Comparison of ENCODE assay signal across 7 cellular contexts in the genomic region with DNA sequence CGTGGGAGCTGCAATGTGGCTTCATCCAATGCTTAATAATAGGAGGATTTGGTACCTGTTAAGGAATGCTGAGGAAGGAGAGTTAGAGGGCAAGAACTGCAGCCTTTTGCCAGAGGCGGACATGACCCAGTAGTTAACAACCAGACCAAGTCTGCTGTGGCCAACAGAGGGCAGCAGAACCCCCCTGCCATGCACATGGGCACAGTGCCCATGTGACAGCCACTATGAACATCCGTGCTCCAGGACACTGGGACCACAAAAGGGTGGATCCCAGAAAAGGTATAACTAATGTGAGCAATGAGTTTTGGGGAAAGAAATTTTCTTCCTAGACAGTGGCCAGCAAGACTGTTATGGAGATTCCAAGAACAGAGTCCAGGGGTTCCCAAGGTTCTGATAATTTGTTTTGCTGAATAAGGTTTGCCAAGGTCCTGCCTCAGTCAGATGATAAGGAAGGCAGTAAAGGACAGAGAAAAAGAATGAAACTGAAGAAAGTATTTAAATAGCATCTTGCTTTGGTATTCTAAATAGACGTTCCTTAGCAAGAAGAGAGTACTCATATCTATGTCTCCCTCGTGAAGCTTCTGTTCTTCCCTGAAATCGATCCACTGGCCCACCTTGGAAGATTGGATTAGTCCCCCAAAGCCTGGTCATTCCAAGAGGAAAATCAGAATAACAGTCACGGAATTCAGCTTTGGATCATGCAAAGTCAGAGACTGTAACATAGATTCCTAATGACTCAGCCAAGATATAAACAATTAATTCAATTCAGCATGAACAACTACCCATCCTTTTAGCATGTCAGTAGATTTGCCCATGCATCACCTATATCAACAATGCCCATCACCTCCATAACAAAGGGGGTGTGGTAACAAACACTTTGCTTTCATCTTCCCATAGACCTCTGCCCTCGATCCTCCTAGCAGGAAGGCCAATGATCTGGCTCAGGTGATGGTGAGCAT. TPM values are rescaled to one million over a fixed set of nuclear protein-coding genes. Genes with fewer than 3 reads are reported as not detected.
DNase-seq lines count a peak whose midpoint lies in the region; ATAC-seq and TF ChIP-seq lines count a peak whose summit lies in the region.

No MANE protein-coding gene starts in this region.

- H3K4me1 ChIP-seq in Peyer's patch (no peaks in the 10 kb centered on the region), heart left ventricle (peaks cover 0 to 7% (median 0%) of the 10 kb centered on the region in 12 donors)

- H3K4me3 ChIP-seq in Peyer's patch: no peak overlapping the region
- no peak overlapping the region for H3K4me3 ChIP-seq in heart left ventricle

- TF ChIP-seq POLR2A in Peyer's patch (IDR thresholded peaks at IDR 0.05) (no peak), heart left ventricle (IDR thresholded peaks at IDR 0.05) (no peak)

- H3K9me3 ChIP-seq in Peyer's patch (no peaks in the 10 kb centered on the region), heart left ventricle (no peaks in the 10 kb centered on the region)

- H3K9me3 Mint-ChIP-seq in activated naive CD4-positive, alpha-beta T cell treated with anti-CD3 and anti-CD28 coated beads, Interleukin-2, amount 10 ng/mL, durations not matched to agents 7 days and 5 days: no peaks in the 10 kb centered on the region

- peak; percentile 62 for DNase-seq in ELF-1 (ENCODE audit: low read depth, low spot score)
- peak; percentile 69 for DNase-seq in HEK293T (ENCODE audit: extremely low spot score)
- peak; percentile 21 to 80 (median 79) for DNase-seq in Peyer's patch
- DNase-seq in activated naive CD4-positive, alpha-beta T cell treated with anti-CD3 and anti-CD28 coated beads, Interleukin-2, amount 10 ng/mL, durations not matched to agents 7 days and 5 days: peak; percentile 61
- DNase-seq in heart left ventricle: peak; percentile 22 to 69 (median 47)
- DNase-seq in sciatic nerve (ENCODE audit: low spot score): peak; percentile 77

- H3K27me3 ChIP-seq in Peyer's patch (no peaks in the 10 kb centered on the region), heart left ventricle (peaks cover 0 to 17% (median 0%) of the 10 kb centered on the region in 9 donors)

- H3K36me3 Mint-ChIP-seq in activated naive CD4-positive, alpha-beta T cell treated with anti-CD3 and anti-CD28 coated beads, Interleukin-2, amount 10 ng/mL, durations not matched to agents 7 days and 5 days: no peaks in the 10 kb centered on the region

- H3K36me3 ChIP-seq in Peyer's patch (no peaks in the 10 kb centered on the region), heart left ventricle (no peaks in the 10 kb centered on the region)

- 54 to 63% (median 57%) methylated on average over 8 of the region's 8 CpGs for WGBS in heart left ventricle, 4 donors

- TF ChIP-seq CTCF in Peyer's patch (IDR thresholded peaks at IDR 0.05) (peak in 4 of 6 experiments; percentile 51 to 68 (median 60)), heart left ventricle (IDR thresholded peaks at IDR 0.05) (peak; percentile 47 to 70 (median 59))

- H3K4me3 Mint-ChIP-seq in activated naive CD4-positive, alpha-beta T cell treated with anti-CD3 and anti-CD28 coated beads, Interleukin-2, amount 10 ng/mL, durations not matched to agents 7 days and 5 days: no peak overlapping the region

- peaks cover 21% of the 10 kb centered on the region for H3K27me3 Mint-ChIP-seq in activated naive CD4-positive, alpha-beta T cell treated with anti-CD3 and anti-CD28 coated beads, Interleukin-2, amount 10 ng/mL, durations not matched to agents 7 days and 5 days

- POLR2A ChIA-PET in HEK293T (lab: Yijun Ruan, JAX): interaction anchor here (1.3 kb wide), 1 partner anchor 111 kb away, joined by 4 read pairs; the partner anchor contains the start of gene FRA10AC1

- CTCF ChIA-PET in HEK293T (lab: Yijun Ruan, JAX): interaction anchor here (0.6 to 4.4 kb wide), 4 partner anchors 10 to 110 kb away, joined by 3 to 97 read pairs (median 4); no protein-coding TSS in a partner anchor
- CTCF ChIA-PET in activated naive CD4-positive, alpha-beta T cell treated with anti-CD3 and anti-CD28 coated beads, Interleukin-2, amount 10 ng/mL, durations not matched to agents 7 days and 5 days (lab: Charles Lee): interaction anchor here (0.7 to 1.1 kb wide), 4 partner anchors 35 to 506 kb away, joined by 3 read pairs; partner anchors contain the start of gene FRA10AC1

- H3K4me1 Mint-ChIP-seq in activated naive CD4-positive, alpha-beta T cell treated with anti-CD3 and anti-CD28 coated beads, Interleukin-2, amount 10 ng/mL, durations not matched to agents 7 days and 5 days: no peaks in the 10 kb centered on the region

- peak; percentile 50 to 92 (median 86) for ATAC-seq in heart left ventricle
- ATAC-seq in sciatic nerve: peak; percentile 54
- ATAC-seq in GM21723 (IDR thresholded peaks at IDR 0.05; ENCODE audit: unreplicated experiment): no peak

- intact Hi-C loops in heart left ventricle (cut with DNase I): loop anchor here in 5 of 10 donors (2.0 to 10.0 kb wide), 5 partner anchors 66 to 259 kb away; partner anchors contain the start of gene FRA10AC1 (in 3 of the 5)
- intact Hi-C loops in sciatic nerve (cut with DNase I): no loop called here

- H3K27ac Mint-ChIP-seq in activated naive CD4-positive, alpha-beta T cell treated with anti-CD3 and anti-CD28 coated beads, Interleukin-2, amount 10 ng/mL, durations not matched to agents 7 days and 5 days: no peak overlapping the region

- H3K27ac ChIP-seq in Peyer's patch (peak overlapping the region in 1 of 4 donors; percentile 19), heart left ventricle (no peak overlapping the region)

TF ChIP-seq in HEK293T, 16 proteins besides CTCF, POLR2A, EP300 and RAD21:
- TF ChIP-seq SUZ12 (IDR thresholded peaks at IDR 0.05) (no peak), BHLHE40 (IDR thresholded peaks at IDR 0.05; ENCODE audit: borderline replicate concordance) (no peak), ELF4 (IDR thresholded peaks at IDR 0.05) (no peak), CTBP1 (IDR thresholded peaks at IDR 0.05; ENCODE audit: borderline replicate concordance) (no peak), SP1 (IDR thresholded peaks at IDR 0.05) (no peak), TARDBP (IDR thresholded peaks at IDR 0.05) (no peak), L3MBTL2 (conservative IDR thresholded peaks at IDR 0.05) (no peak), ARNT (IDR thresholded peaks at IDR 0.05) (no peak), HDGF (IDR thresholded peaks at IDR 0.05; ENCODE audit: borderline replicate concordance) (no peak), FOXM1 (IDR thresholded peaks at IDR 0.05; ENCODE audit: borderline replicate concordance) (no peak), LEF1 (IDR thresholded peaks at IDR 0.05; ENCODE audit: borderline replicate concordance) (no peak), NFRKB (IDR thresholded peaks at IDR 0.05) (no peak), FOXA1 (IDR thresholded peaks at IDR 0.05) (no peak), FOXK2 (IDR thresholded peaks at IDR 0.05) (no peak), ZNF384 (IDR thresholded peaks at IDR 0.05) (no peak)
- TF ChIP-seq, protein P1, sequence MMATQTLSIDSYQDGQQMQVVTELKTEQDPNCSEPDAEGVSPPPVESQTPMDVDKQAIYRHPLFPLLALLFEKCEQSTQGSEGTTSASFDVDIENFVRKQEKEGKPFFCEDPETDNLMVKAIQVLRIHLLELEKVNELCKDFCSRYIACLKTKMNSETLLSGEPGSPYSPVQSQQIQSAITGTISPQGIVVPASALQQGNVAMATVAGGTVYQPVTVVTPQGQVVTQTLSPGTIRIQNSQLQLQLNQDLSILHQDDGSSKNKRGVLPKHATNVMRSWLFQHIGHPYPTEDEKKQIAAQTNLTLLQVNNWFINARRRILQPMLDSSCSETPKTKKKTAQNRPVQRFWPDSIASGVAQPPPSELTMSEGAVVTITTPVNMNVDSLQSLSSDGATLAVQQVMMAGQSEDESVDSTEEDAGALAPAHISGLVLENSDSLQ (IDR thresholded peaks at IDR 0.05): no peak

RNA-seq across cellular contexts. Expression of gene LGI1, which starts 56.0 kb away (rescaled TPM):
- total RNA-seq in Peyer's patch: 1 to 10 TPM in 2 of 4 donors, not detected in 2; 1.1 to 1.9 TPM
- under 1 TPM in 2 of 9 donors, not detected in 7; 0.52 to 0.57 TPM for total RNA-seq in heart left ventricle
- polyA plus RNA-seq in heart left ventricle: under 1 TPM in 1 of 2 donors, not detected in 1; 0.30 TPM
- 19.8 TPM for total RNA-seq in sciatic nerve
